In the genomic region with DNA sequence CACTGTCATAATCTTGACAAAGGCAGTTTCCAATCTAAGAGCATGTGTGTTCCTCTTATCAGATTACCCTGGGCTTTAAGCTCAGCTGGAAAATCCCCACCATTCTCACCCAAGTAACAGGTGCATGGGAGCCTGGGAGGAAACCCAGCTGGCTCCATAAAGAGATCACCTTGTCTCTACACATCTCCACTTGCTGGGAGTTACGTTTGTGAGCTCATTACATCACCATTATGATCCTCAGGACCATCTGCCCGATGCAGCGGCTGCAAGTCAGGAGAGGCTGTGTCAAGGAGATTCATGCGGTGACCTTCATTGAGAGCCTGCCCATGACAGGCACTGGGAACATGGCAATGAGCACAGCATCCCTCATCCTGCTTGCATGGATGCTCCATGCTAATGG, we compare ENCODE assay signal across 18 cellular contexts.
"Had no signal": no experiment of that assay in that cellular context is flagged by ENCODE, and none has a peak within 500 bp of the region (broad histone marks: within the 10 kb centered on the region; RNA-seq: fewer than 3 reads in every experiment).

No MANE protein-coding gene starts in this region.

- H3K27ac Mint-ChIP-seq: effector memory CD8-positive, alpha-beta T cell; natural killer cell; stimulated activated memory B cell treated with anti-CD40 and anti-IgM and Interleukin-4, amounts not matched to agents 10 μg/mL and 1 μg/mL and 100 μg/mL, for 72 hours; stimulated activated naive CD8-positive, alpha-beta T cell treated with anti-CD3 and anti-CD28 coated beads, Interleukin-15, Interleukin-2, amounts not matched to agents 100 ng/mL and 50 ng/mL, for 24 hours had no signal

- H3K9me3 Mint-ChIP-seq: natural killer cell had no signal

- H3K9me3 ChIP-seq: lower lobe of right lung, ovary, psoas muscle, suprapubic skin, transverse colon, vagina had no signal

- H3K27me3 Mint-ChIP-seq: stimulated activated naive CD8-positive, alpha-beta T cell treated with anti-CD3 and anti-CD28 coated beads, Interleukin-15, Interleukin-2, amounts not matched to agents 100 ng/mL and 50 ng/mL, for 24 hours had no signal

- H3K4me1 Mint-ChIP-seq: stimulated activated memory B cell treated with anti-CD40 and anti-IgM and Interleukin-4, amounts not matched to agents 10 μg/mL and 1 μg/mL and 100 μg/mL, for 72 hours had no signal

- H3K36me3 Mint-ChIP-seq: natural killer cell; stimulated activated memory B cell treated with anti-CD40 and anti-IgM and Interleukin-4, amounts not matched to agents 10 μg/mL and 1 μg/mL and 100 μg/mL, for 72 hours had no signal

- H3K27ac ChIP-seq: lower lobe of right lung, ovary, psoas muscle, spleen, suprapubic skin, transverse colon, upper lobe of right lung, vagina had no signal

- H3K4me3 Mint-ChIP-seq: effector memory CD8-positive, alpha-beta T cell; natural killer cell; stimulated activated memory B cell treated with anti-CD40 and anti-IgM and Interleukin-4, amounts not matched to agents 10 μg/mL and 1 μg/mL and 100 μg/mL, for 72 hours; stimulated activated naive CD8-positive, alpha-beta T cell treated with anti-CD3 and anti-CD28 coated beads, Interleukin-15, Interleukin-2, amounts not matched to agents 100 ng/mL and 50 ng/mL, for 24 hours had no signal

- H3K27me3 ChIP-seq: ovary, suprapubic skin, transverse colon, upper lobe of right lung, vagina had no signal

- H3K4me3 ChIP-seq: lower lobe of right lung, ovary, psoas muscle, skin epidermis, spleen, suprapubic skin, transverse colon, upper lobe of right lung, vagina had no signal

- H3K36me3 ChIP-seq: lower lobe of right lung, ovary, spleen, suprapubic skin, transverse colon, upper lobe of right lung, vagina had no signal

- H3K4me1 ChIP-seq: lower lobe of right lung, psoas muscle, spleen, transverse colon, upper lobe of right lung, vagina had no signal

- DNase-seq: cortex of kidney; effector memory CD8-positive, alpha-beta T cell; left ventricle myocardium superior; lower lobe of right lung; natural killer cell; occipital lobe; ovary; psoas muscle; right cardiac atrium; spleen; stimulated activated CD4-positive, alpha-beta T cell treated with anti-CD3 and anti-CD28 coated beads, Interleukin-4, amount 100 ng/mL, for 4 hours; transverse colon; upper lobe of right lung had no signal

- ATAC-seq: effector memory CD8-positive, alpha-beta T cell; left ventricle myocardium superior; lower lobe of right lung; psoas muscle; right cardiac atrium; stimulated activated memory B cell treated with anti-CD40 and anti-IgM and Interleukin-4, amounts not matched to agents 10 μg/mL and 1 μg/mL and 100 μg/mL, for 72 hours; upper lobe of right lung had no signal
